1 cellular context compared by ENCODE assay signal in genomic region chr7:101940830-101941229, GRCh38.
TF ChIP-seq lines count a peak whose summit lies in the region.

No MANE protein-coding gene starts in this region.

TF ChIP-seq in H1, 55 proteins besides CTCF, POLR2A, EP300 and RAD21:
- TF ChIP-seq SIX5 (IDR thresholded peaks at IDR 0.05; ENCODE audit: low read depth, low read length), result no peak
- TF ChIP-seq SP2 (IDR thresholded peaks at IDR 0.05; ENCODE audit: low read length), result no peak
- no peak for TF ChIP-seq FOSL1 (IDR thresholded peaks at IDR 0.05; ENCODE audit: insufficient read depth, low read depth, low read length)
- TF ChIP-seq TAF1 (IDR thresholded peaks at IDR 0.05; ENCODE audit: low read depth, low read length), result no peak
- no peak for TF ChIP-seq BRCA1 (IDR thresholded peaks at IDR 0.05; ENCODE audit: low read depth, low read length)
- no peak for TF ChIP-seq EZH2 (IDR thresholded peaks at IDR 0.05; ENCODE audit: low read depth, low read length, severe bottlenecking)
- no peak for TF ChIP-seq SAP30 (IDR thresholded peaks at IDR 0.05; ENCODE audit: insufficient read depth, insufficient replicate concordance, low read length)
- no peak for TF ChIP-seq RNF2 (IDR thresholded peaks at IDR 0.05; ENCODE audit: borderline replicate concordance, low read depth, low read length, missing control alignments, poor library complexity, severe bottlenecking)
- peak; percentile 98 for TF ChIP-seq KDM1A (IDR thresholded peaks at IDR 0.05; ENCODE audit: borderline replicate concordance, low read length)
- peak; percentile 27; the same call in 1 of the 2 replicates for TF ChIP-seq MAFK (IDR thresholded peaks at IDR 0.05; ENCODE audit: low read depth, low read length)
- peak; percentile 45 for TF ChIP-seq ASH2L (IDR thresholded peaks at IDR 0.05; ENCODE audit: low read length)
- 0 out of 2 replicates have a peak, but pooled peaks have one; percentile 26 for TF ChIP-seq SP1 (IDR thresholded peaks at IDR 0.05; ENCODE audit: low read depth, low read length)
- TF ChIP-seq GABPA (IDR thresholded peaks at IDR 0.05; ENCODE audit: borderline replicate concordance, insufficient read depth, low read length), result no peak
- no peak for TF ChIP-seq KDM4A (IDR thresholded peaks at IDR 0.05; ENCODE audit: low read depth, low read length, severe bottlenecking)
- TF ChIP-seq EGR1 (IDR thresholded peaks at IDR 0.05; ENCODE audit: borderline replicate concordance, low read depth, low read length), result no peak
- TF ChIP-seq CHD1 (IDR thresholded peaks at IDR 0.05; ENCODE audit: low read depth, low read length), result no peak
- TF ChIP-seq POU5F1 (IDR thresholded peaks at IDR 0.05; ENCODE audit: low read depth, low read length), result no peak
- no peak for TF ChIP-seq JUND (IDR thresholded peaks at IDR 0.05; ENCODE audit: low read length)
- no peak for TF ChIP-seq TCF12 (IDR thresholded peaks at IDR 0.05; ENCODE audit: low read depth, low read length)
- TF ChIP-seq RBBP5 (IDR thresholded peaks at IDR 0.05; ENCODE audit: borderline replicate concordance, low read depth, low read length), result no peak
- no peak for TF ChIP-seq CEBPB (IDR thresholded peaks at IDR 0.05; ENCODE audit: low read depth, low read length)
- peak; percentile 18; the same call in 1 of the 2 replicates for TF ChIP-seq YY1 (IDR thresholded peaks at IDR 0.05; ENCODE audit: low read depth, low read length)
- no peak for TF ChIP-seq GTF2F1 (IDR thresholded peaks at IDR 0.05; ENCODE audit: borderline replicate concordance, low read depth, low read length)
- TF ChIP-seq MAX (IDR thresholded peaks at IDR 0.05), result peak; percentile 25; the same call in 1 of the 2 replicates
- TF ChIP-seq SIN3A (conservative IDR thresholded peaks at IDR 0.05 in 1 of 2, IDR thresholded peaks at IDR 0.05 in 1 of 2; ENCODE audit: low read depth in 1 of 2, low read length in 2 of 2), result peak in 1 of 2 experiments; percentile 71; a peak in 2 of 4 replicates
- no peak for TF ChIP-seq BCL11A (IDR thresholded peaks at IDR 0.05; ENCODE audit: low read depth in 2 of 2, low read length in 2 of 2)
- TF ChIP-seq PHF8 (conservative IDR thresholded peaks at IDR 0.05; ENCODE audit: low read depth, low read length), result no peak
- no peak for TF ChIP-seq CTBP2 (IDR thresholded peaks at IDR 0.05; ENCODE audit: borderline replicate concordance, insufficient read depth, insufficient read length, low read length)
- peak in 1 of 2 experiments; percentile 94; a peak in 1 of 4 replicates for TF ChIP-seq HDAC2 (IDR thresholded peaks at IDR 0.05; ENCODE audit: borderline replicate concordance in 1 of 2, low read depth in 2 of 2, low read length in 2 of 2)
